In the genomic region with DNA sequence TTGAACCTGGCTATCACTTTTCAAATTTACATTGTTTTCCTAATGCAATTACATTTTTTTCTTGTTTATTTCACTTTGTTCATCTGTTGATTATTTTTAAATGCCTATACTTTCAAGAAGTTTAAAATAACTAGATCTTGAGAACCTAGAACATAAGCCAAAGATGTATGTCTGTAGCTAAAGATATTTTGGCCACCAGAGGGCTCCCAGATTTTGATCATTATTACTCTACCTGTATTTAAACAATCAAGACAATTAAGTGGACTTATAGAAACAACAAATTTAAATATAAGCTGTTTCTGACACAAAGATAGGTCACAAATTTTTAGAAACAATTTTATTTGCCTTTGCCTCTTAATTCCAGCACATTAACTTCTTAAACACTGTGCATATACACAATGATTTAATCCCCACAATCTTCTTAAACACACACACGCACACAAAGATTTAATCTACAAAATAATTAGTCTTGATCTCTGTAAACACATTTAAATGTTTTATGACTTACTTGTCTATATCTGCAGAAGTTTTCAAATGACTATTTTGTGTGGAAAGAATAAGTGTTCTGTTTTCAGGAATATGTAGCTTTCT, we compare ENCODE assay signal across 9 cellular contexts.
A peak's percentile ranks its signal among the peaks of the same experiment; 100 is the strongest.
DNase-seq lines count a peak whose midpoint lies in the region; ATAC-seq, FAIRE-seq and TF ChIP-seq lines count a peak whose summit lies in the region.
"Had no signal": no experiment of that assay in that cellular context is flagged by ENCODE, and none has a peak within 500 bp of the region (broad histone marks: within the 10 kb centered on the region; RNA-seq: fewer than 3 reads in every experiment).

No MANE protein-coding gene starts in this region.

- H3K27ac ChIP-seq in A549 (no peak overlapping the region), hepatocyte (no peak overlapping the region)

- H3K27me3 Mint-ChIP-seq in activated CD4-positive, alpha-beta T cell treated with anti-CD3 and anti-CD28 coated beads, Interleukin-2, amount 10 ng/mL, durations not matched to agents 24 days and 14 days: no peaks in the 10 kb centered on the region

- H3K9me2 ChIP-seq in hepatocyte (replicated peaks; ENCODE audit: insufficient read depth): no peaks in the 10 kb centered on the region

- FAIRE-seq in A549 (lab: Jason Lieb, UNC): no peak
- FAIRE-seq: TTC549 had no signal

- H3K27ac Mint-ChIP-seq in activated CD4-positive, alpha-beta T cell treated with anti-CD3 and anti-CD28 coated beads, Interleukin-2, amount 10 ng/mL, durations not matched to agents 24 days and 14 days: no peak overlapping the region

- no peaks in the 10 kb centered on the region for H3K79me2 ChIP-seq in hepatocyte

- H3K4me1 ChIP-seq in A549: no peaks in the 10 kb centered on the region
- no peaks in the 10 kb centered on the region for H3K4me1 ChIP-seq in hepatocyte (ENCODE audit: insufficient read depth)

- H3K27me3 ChIP-seq in hepatocyte: peaks cover 3% of the 10 kb centered on the region

- ATAC-seq in A549: no peak

- intact Hi-C loops in activated CD4-positive, alpha-beta T cell treated with anti-CD3 and anti-CD28 coated beads, Interleukin-2, amount 10 ng/mL, durations not matched to agents 24 days and 14 days (cut with micrococcal nuclease): no loop called here

- peak; percentile 50 for TF ChIP-seq CTCF in A549 (IDR thresholded peaks at IDR 0.05)
- peak; percentile 76 for TF ChIP-seq CTCF in hepatocyte (IDR thresholded peaks at IDR 0.05; ENCODE audit: poor library complexity)

- no peaks in the 10 kb centered on the region for H3K36me3 ChIP-seq in hepatocyte (replicated peaks; ENCODE audit: insufficient read depth, low read depth)

- DNase-seq in A549 (ENCODE audit: low read depth in 1 of 2, low spot score in 1 of 2): peak in 1 of 2 experiments; percentile 9
- peak; percentile 25 for DNase-seq in KG1 (lab: John Stamatoyannopoulos, UW)
- peak; percentile 0 for DNase-seq in RPMI7951 (ENCODE audit: low read depth)
- peak; percentile 62 for DNase-seq in hepatocyte (ENCODE audit: low spot score)
- DNase-seq in stimulated activated CD4-positive, alpha-beta T cell treated with anti-CD3 and anti-CD28 coated beads, Interleukin-4, amount 100 ng/mL, for 1 hour: no peak
- DNase-seq in activated CD4-positive, CD25-positive, alpha-beta regulatory T cell (lab: John Stamatoyannopoulos, UW): no peak
- no peak for DNase-seq in activated CD4-positive, alpha-beta T cell treated with anti-CD3 and anti-CD28 coated beads, Interleukin-2, amount 10 ng/mL, durations not matched to agents 24 days and 14 days
- no peak for DNase-seq in stimulated activated CD4-positive, alpha-beta T cell treated with anti-CD3 and anti-CD28 coated beads, Interleukin-4, amount 100 ng/mL, for 4 hours

- H3K9me3 ChIP-seq in A549 (no peaks in the 10 kb centered on the region), hepatocyte (ENCODE audit: low read depth) (no peaks in the 10 kb centered on the region)

- CTCF ChIA-PET in A549 (lab: Yijun Ruan, JAX): interaction anchor here (0.7 to 2.9 kb wide), 15 partner anchors 10 to 602 kb away, joined by 3 to 13 read pairs (median 4); no protein-coding TSS in a partner anchor

- POLR2A ChIA-PET in A549 (lab: Yijun Ruan, JAX): no interaction called here

- TF ChIP-seq POLR2A in A549 (IDR thresholded peaks at IDR 0.05; ENCODE audit: low read length): no peak

- H3K4me1 Mint-ChIP-seq in activated CD4-positive, alpha-beta T cell treated with anti-CD3 and anti-CD28 coated beads, Interleukin-2, amount 10 ng/mL, durations not matched to agents 24 days and 14 days: no peaks in the 10 kb centered on the region

- H3K4me3 Mint-ChIP-seq in activated CD4-positive, alpha-beta T cell treated with anti-CD3 and anti-CD28 coated beads, Interleukin-2, amount 10 ng/mL, durations not matched to agents 24 days and 14 days: no peak overlapping the region

- no peak overlapping the region for H2AFZ ChIP-seq in hepatocyte

- H3K9me3 Mint-ChIP-seq in activated CD4-positive, alpha-beta T cell treated with anti-CD3 and anti-CD28 coated beads, Interleukin-2, amount 10 ng/mL, durations not matched to agents 24 days and 14 days: no peaks in the 10 kb centered on the region

- WGBS in A549 (ENCODE audit: missing lambda C conversion rate): 77% methylated on average over 1 of the region's 1 CpG
- 58% methylated on average over 1 of the region's 1 CpG for WGBS in hepatocyte (ENCODE audit: low lambda C conversion rate, missing lambda C conversion rate)

- no peaks in the 10 kb centered on the region for H3K36me3 Mint-ChIP-seq in activated CD4-positive, alpha-beta T cell treated with anti-CD3 and anti-CD28 coated beads, Interleukin-2, amount 10 ng/mL, durations not matched to agents 24 days and 14 days (ENCODE audit: low read depth)

- H3K4me3 ChIP-seq in A549 (no peak overlapping the region), hepatocyte (no peak overlapping the region)

- no peak overlapping the region for H3K4me2 ChIP-seq in A549
- H3K4me2 ChIP-seq in hepatocyte: no peak overlapping the region

- TF ChIP-seq EP300 in A549 (IDR thresholded peaks at IDR 0.05): no peak

- H4K20me1 ChIP-seq in hepatocyte (ENCODE audit: insufficient read depth, poor library complexity, severe bottlenecking): no peaks in the 10 kb centered on the region

- peak; percentile 32 to 53; a peak in 4 of 5 replicates for TF ChIP-seq RAD21 in A549 (conservative IDR thresholded peaks at IDR 0.05 in 1 of 2, IDR thresholded peaks at IDR 0.05 in 1 of 2)

TF ChIP-seq in A549, 52 proteins besides CTCF, POLR2A, EP300 and RAD21:
- no peak for TF ChIP-seq HOXA7 (CRISPR knock-in tag; IDR thresholded peaks at IDR 0.05)
- peak; percentile 64 for TF ChIP-seq SMC3 (IDR thresholded peaks at IDR 0.05)

Comparison
In these comparisons a context has a peak if more than half of its experiments do, and no peak if none do; other contexts are left out.
1. DNase-seq: peak in KG1 (single experiment), RPMI7951 (single experiment) and hepatocyte (single experiment); none in stimulated activated CD4-positive, alpha-beta T cell treated with anti-CD3 and anti-CD28 coated beads, Interleukin-4, amount 100 ng/mL, for 1 hour (single experiment), activated CD4-positive, CD25-positive, alpha-beta regulatory T cell (0 of 4), activated CD4-positive, alpha-beta T cell treated with anti-CD3 and anti-CD28 coated beads, Interleukin-2, amount 10 ng/mL, durations not matched to agents 24 days and 14 days (single experiment) and stimulated activated CD4-positive, alpha-beta T cell treated with anti-CD3 and anti-CD28 coated beads, Interleukin-4, amount 100 ng/mL, for 4 hours (0 of 2).